Comparison of ENCODE assay signal across 1 cellular context in genomic region chr9:107282759-107283620, GRCh38.
TF ChIP-seq lines count a peak whose summit lies in the region.

Gene RAD23B (plus strand): TSS chr9:107283279. CDS start chr9:107283630, 351 bp downstream.

TF ChIP-seq in GM12878, 131 proteins besides CTCF, POLR2A, EP300 and RAD21 (continued from another document and continues in another):
- TF ChIP-seq RELB (IDR thresholded peaks at IDR 0.05; ENCODE audit: low read depth) (0 out of 2 replicates have a peak, but pooled peaks have one; percentile 49), ZNF24 (IDR thresholded peaks at IDR 0.05) (no peak), SMAD1 (IDR thresholded peaks at IDR 0.05; ENCODE audit: low read depth, partially characterized antibody) (no peak), ATF2 (IDR thresholded peaks at IDR 0.05; ENCODE audit: low read length) (no peak), NKRF (conservative IDR thresholded peaks at IDR 0.05) (no peak), NFYA (IDR thresholded peaks at IDR 0.05; ENCODE audit: borderline replicate concordance, low read depth, low read length) (no peak), FOS (IDR thresholded peaks at IDR 0.05; ENCODE audit: borderline replicate concordance, extremely low read depth, insufficient read length) (no peak), POLR2AphosphoS2 (IDR thresholded peaks at IDR 0.05; ENCODE audit: low read depth, low read length) (no peak), EED (IDR thresholded peaks at IDR 0.05; ENCODE audit: low read depth) (peak; percentile 58; the same call in 1 of the 2 replicates), EGR1 (IDR thresholded peaks at IDR 0.05; ENCODE audit: borderline replicate concordance in 1 of 2, low read depth in 2 of 2, low read length in 2 of 2) (peak in 1 of 2 experiments; percentile 85; a peak in 1 of 3 replicates), HDAC6 (IDR thresholded peaks at IDR 0.05; ENCODE audit: unreplicated experiment) (no peak), CEBPB (IDR thresholded peaks at IDR 0.05; ENCODE audit: borderline replicate concordance in 1 of 2, low read depth in 2 of 2, low read length in 2 of 2) (peak in 1 of 2 experiments; percentile 97; a peak in 2 of 4 replicates), REST (IDR thresholded peaks at IDR 0.05; ENCODE audit: low read depth, low read length) (peak; percentile 47; the same call in 1 of the 2 replicates), BACH1 (IDR thresholded peaks at IDR 0.05; ENCODE audit: borderline replicate concordance) (peak; percentile 89), PKNOX1 (IDR thresholded peaks at IDR 0.05) (peak; percentile 26; the same call in 1 of the 2 replicates), IRF3 (IDR thresholded peaks at IDR 0.05) (no peak), BHLHE40 (IDR thresholded peaks at IDR 0.05; ENCODE audit: borderline replicate concordance in 1 of 2, low read depth in 2 of 2, low read length in 1 of 2) (peak; percentile 68 to 86; a peak in 3 of 4 replicates), NR2C1 (IDR thresholded peaks at IDR 0.05) (no peak; the same call in 1 of the 2 replicates), TBL1XR1 (IDR thresholded peaks at IDR 0.05; ENCODE audit: low read depth, low read length) (peak; percentile 94), ZNF274 (IDR thresholded peaks at IDR 0.05; ENCODE audit: insufficient read depth, insufficient read length) (no peak), GATAD2B (conservative IDR thresholded peaks at IDR 0.05; ENCODE audit: low read depth) (peak; percentile 88), MYC (IDR thresholded peaks at IDR 0.05; ENCODE audit: insufficient read depth, insufficient read length, insufficient replicate concordance, low read length, severe bottlenecking) (peak; percentile 17), DPF2 (IDR thresholded peaks at IDR 0.05) (peak; percentile 92), POU2F2 (IDR thresholded peaks at IDR 0.05; ENCODE audit: borderline replicate concordance, low read depth, low read length) (peak; percentile 68; the same call in 2 of the 3 replicates), ZBTB4 (CRISPR knock-in tag; IDR thresholded peaks at IDR 0.05) (no peak), CHD4 (IDR thresholded peaks at IDR 0.05) (no peak), SPI1 (IDR thresholded peaks at IDR 0.05; ENCODE audit: borderline replicate concordance, insufficient read depth, low read depth, low read length) (no peak), NFXL1 (IDR thresholded peaks at IDR 0.05; ENCODE audit: borderline replicate concordance) (no peak), ATF7 (IDR thresholded peaks at IDR 0.05; ENCODE audit: low read depth) (peak; percentile 58; the same call in 1 of the 2 replicates), SP1 (IDR thresholded peaks at IDR 0.05; ENCODE audit: low read depth, low read length) (peak; percentile 46), ZNF384 (IDR thresholded peaks at IDR 0.05; ENCODE audit: borderline replicate concordance, low read depth, low read length) (no peak), TCF3 (IDR thresholded peaks at IDR 0.05; ENCODE audit: borderline replicate concordance, insufficient read depth, low read depth, low read length) (peak; percentile 37; the same call in 1 of the 2 replicates), IKZF1 (conservative IDR thresholded peaks at IDR 0.05) (peak; percentile 95), TARDBP (IDR thresholded peaks at IDR 0.05; ENCODE audit: borderline replicate concordance) (no peak), ASH2L (IDR thresholded peaks at IDR 0.05; ENCODE audit: borderline replicate concordance, low read depth) (no peak), TCF7 (IDR thresholded peaks at IDR 0.05; ENCODE audit: borderline replicate concordance) (no peak), E2F4 (IDR thresholded peaks at IDR 0.05; ENCODE audit: low read depth, low read length) (peak; percentile 27; the same call in 1 of the 2 replicates), BCLAF1 (IDR thresholded peaks at IDR 0.05) (no peak), RB1 (IDR thresholded peaks at IDR 0.05; ENCODE audit: borderline replicate concordance) (peak; percentile 47; the same call in 1 of the 2 replicates), STAT3 (IDR thresholded peaks at IDR 0.05; ENCODE audit: low read depth, low read length) (no peak), YBX1 (IDR thresholded peaks at IDR 0.05) (no peak), CHD2 (IDR thresholded peaks at IDR 0.05; ENCODE audit: borderline replicate concordance, low read depth, low read length) (peak; percentile 96), PAX5 (IDR thresholded peaks at IDR 0.05; ENCODE audit: borderline replicate concordance, low read depth, low read length) (peak; percentile 18; the same call in 1 of the 2 replicates), SIX5 (IDR thresholded peaks at IDR 0.05; ENCODE audit: low read depth, low read length, severe bottlenecking) (no peak), TCF12 (IDR thresholded peaks at IDR 0.05; ENCODE audit: low read depth, low read length) (peak; percentile 77)
